Comparison of ENCODE assay signal across 8 cellular contexts in the genomic region with DNA sequence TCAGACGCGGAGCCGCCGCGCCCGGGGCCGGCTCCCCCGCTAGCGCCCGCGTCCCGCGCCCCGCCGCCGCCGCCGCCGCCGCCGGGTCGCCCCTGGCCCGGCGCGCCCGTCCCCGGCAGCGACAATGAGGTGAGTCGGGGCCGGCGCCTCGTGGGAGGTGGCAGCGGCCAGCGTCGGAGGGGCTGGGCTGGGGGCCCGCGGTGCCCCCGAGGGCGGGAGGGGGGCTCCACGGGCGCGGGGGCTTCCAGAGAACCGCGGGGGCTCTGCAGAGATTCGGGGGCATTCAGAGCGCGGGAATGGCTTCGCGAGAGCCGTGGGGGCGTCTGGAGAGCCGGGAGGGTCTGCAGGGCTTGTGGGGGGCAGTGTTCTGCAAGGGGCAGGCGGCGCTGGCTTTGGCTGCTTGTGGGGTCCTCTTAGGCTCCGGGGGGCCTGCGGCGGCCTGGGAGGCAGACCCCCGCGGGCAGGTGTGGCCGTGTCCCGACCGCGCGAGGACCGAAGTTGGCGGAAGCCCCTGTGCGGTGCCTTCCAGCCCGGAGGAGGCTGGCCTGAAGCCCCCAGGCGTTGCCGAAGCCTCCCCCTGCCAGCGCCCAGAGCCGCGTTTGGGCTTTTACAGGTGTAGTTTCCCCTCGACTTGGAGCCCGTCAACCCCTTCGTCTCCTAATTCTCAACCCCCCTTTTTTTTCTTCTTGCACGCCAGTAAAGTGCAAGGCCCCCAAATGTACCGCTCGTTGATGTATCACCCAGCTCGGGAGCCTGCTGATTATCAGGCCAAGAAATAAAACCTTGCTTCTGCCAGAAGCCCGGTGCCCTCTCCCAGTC.
A peak's percentile ranks its signal among the peaks of the same experiment; 100 is the strongest.
DNase-seq lines count a peak whose midpoint lies in the region; ATAC-seq and TF ChIP-seq lines count a peak whose summit lies in the region.

No MANE protein-coding gene starts in this region.

- intact Hi-C loops in spleen (cut with DNase I; ENCODE audit: low total_unique reads) = no loop called here

- H3K79me2 ChIP-seq in hepatocyte = peaks cover 53% of the 10 kb centered on the region

- TF ChIP-seq CTCF in hepatocyte (IDR thresholded peaks at IDR 0.05; ENCODE audit: poor library complexity) (no peak), spleen (IDR thresholded peaks at IDR 0.05 in 8 of 11, conservative IDR thresholded peaks at IDR 0.05 in 3 of 11) (no peak)

- H3K27ac ChIP-seq in hepatocyte (peak overlapping the region; percentile 30), spleen (peak overlapping the region in 4 of 8 donors; percentile 25 to 77 (median 76))

- H3K36me3 ChIP-seq in hepatocyte (replicated peaks; ENCODE audit: insufficient read depth, low read depth) (no peaks in the 10 kb centered on the region), spleen (no peaks in the 10 kb centered on the region)

- H3K9me2 ChIP-seq in hepatocyte (replicated peaks; ENCODE audit: insufficient read depth) = no peaks in the 10 kb centered on the region

- peaks cover 3% of the 10 kb centered on the region for H3K4me1 ChIP-seq in hepatocyte (ENCODE audit: insufficient read depth)
- H3K4me1 ChIP-seq in spleen = peaks cover 0 to 24% (median 16%) of the 10 kb centered on the region in 6 donors

- H3K27me3 ChIP-seq in hepatocyte (no peaks in the 10 kb centered on the region), spleen (replicated peaks in 1 of 7) (peaks cover 0 to 48% (median 4%) of the 10 kb centered on the region in 7 donors)

- no peaks in the 10 kb centered on the region for H4K20me1 ChIP-seq in hepatocyte (ENCODE audit: insufficient read depth, poor library complexity, severe bottlenecking)

- WGBS in hepatocyte (ENCODE audit: low lambda C conversion rate, missing lambda C conversion rate) = 2% methylated on average over 27 of the region's 81 CpGs
- WGBS in spleen, 5 donors = 1% methylated on average over 34 to 81 of the region's 81 CpGs

- H3K9me3 ChIP-seq in hepatocyte (ENCODE audit: low read depth) (peaks cover 5% of the 10 kb centered on the region), spleen (peaks cover 0 to 4% (median 0%) of the 10 kb centered on the region in 8 donors)

- no peak for TF ChIP-seq POLR2A in spleen (IDR thresholded peaks at IDR 0.05)

- H3K4me3 ChIP-seq in hepatocyte (peak overlapping the region; percentile 18), spleen (peak overlapping the region; percentile 65 to 91 (median 84))

- peak overlapping the region; percentile 79 for H3K4me2 ChIP-seq in hepatocyte

- ATAC-seq in GM21576 (IDR thresholded peaks at IDR 0.05; ENCODE audit: unreplicated experiment) (peak; percentile 26), GM21528 (IDR thresholded peaks at IDR 0.05; ENCODE audit: low FRiP score, unreplicated experiment) (no peak)

- H2AFZ ChIP-seq in hepatocyte = peak overlapping the region; percentile 13

- peak; percentile 34 for DNase-seq in COR-L47 (lab: John Stamatoyannopoulos, UW)
- peak; percentile 8 for DNase-seq in NCI-H1092 (lab: John Stamatoyannopoulos, UW)
- DNase-seq in activated naive CD4-positive, alpha-beta T cell treated with anti-CD3 and anti-CD28 coated beads, Interleukin-2, amount 50 U/mL, for 16 hours = peak; percentile 22
- no peak for DNase-seq in hepatocyte (ENCODE audit: low spot score)
- peak; percentile 80 for DNase-seq in spleen
- no peak for DNase-seq in NCI-H446 treated with DMSO at 0.1 percent for 48 hours (lab: John Stamatoyannopoulos, UW)

Comparison
In these comparisons a context has a peak if more than half of its experiments do, and no peak if none do; other contexts are left out.
1. DNase-seq: peak in COR-L47 (single experiment), NCI-H1092 (single experiment), activated naive CD4-positive, alpha-beta T cell treated with anti-CD3 and anti-CD28 coated beads, Interleukin-2, amount 50 U/mL, for 16 hours (single experiment) and spleen (single experiment); none in hepatocyte (single experiment) and NCI-H446 treated with DMSO at 0.1 percent for 48 hours (single experiment).